Comparison of ENCODE assay signal across 1 cellular context in the genomic region with DNA sequence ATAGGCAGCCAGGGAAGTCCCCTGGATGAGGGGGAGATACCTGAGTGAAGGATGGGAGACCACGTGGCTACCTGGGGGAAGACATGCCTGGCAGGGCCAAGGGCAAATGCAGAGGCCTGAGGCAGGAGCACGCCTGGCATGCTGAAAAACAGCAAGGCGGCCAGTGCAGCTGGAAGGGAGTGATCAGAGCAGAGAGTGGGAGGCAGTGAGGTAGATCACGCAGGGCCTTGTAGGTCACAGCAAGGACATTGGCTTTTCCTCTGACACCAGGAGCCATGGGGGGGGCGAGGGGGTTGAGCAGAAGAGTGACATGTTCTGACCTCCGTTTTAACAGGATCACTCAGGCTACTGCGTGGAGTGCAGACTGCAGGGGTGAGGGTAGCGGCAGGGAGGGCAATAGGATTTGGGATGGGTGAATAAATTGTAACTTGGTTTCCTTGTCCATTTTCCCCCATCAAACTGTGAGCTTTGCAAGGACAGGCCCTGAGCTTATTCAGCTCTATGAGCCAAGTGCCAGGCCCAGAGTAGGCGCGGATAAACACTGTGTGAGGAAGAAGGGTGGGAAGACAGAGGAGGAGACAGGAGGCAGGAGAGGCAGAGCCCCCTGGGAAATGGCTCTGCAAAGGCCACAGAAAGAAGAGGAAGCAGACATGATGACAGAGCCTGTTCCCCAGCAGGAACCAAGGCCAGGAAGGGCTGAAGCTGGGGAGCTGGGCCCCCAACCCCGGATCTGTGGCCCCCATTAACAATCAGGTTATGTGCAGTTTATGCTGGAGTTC.
TF ChIP-seq lines count a peak whose summit lies in the region.

No MANE protein-coding gene starts in this region.

TF ChIP-seq in GM23338, 12 proteins besides CTCF, POLR2A, EP300 and RAD21 (continued from another document):
- TF ChIP-seq ZNF462 (CRISPR knock-in tag; IDR thresholded peaks at IDR 0.05), result no peak
- TF ChIP-seq ZNF331 (CRISPR knock-in tag; IDR thresholded peaks at IDR 0.05; ENCODE audit: low read depth), result no peak
- TF ChIP-seq JUNB (IDR thresholded peaks at IDR 0.05; ENCODE audit: unreplicated experiment), result no peak
- TF ChIP-seq, protein P1, sequence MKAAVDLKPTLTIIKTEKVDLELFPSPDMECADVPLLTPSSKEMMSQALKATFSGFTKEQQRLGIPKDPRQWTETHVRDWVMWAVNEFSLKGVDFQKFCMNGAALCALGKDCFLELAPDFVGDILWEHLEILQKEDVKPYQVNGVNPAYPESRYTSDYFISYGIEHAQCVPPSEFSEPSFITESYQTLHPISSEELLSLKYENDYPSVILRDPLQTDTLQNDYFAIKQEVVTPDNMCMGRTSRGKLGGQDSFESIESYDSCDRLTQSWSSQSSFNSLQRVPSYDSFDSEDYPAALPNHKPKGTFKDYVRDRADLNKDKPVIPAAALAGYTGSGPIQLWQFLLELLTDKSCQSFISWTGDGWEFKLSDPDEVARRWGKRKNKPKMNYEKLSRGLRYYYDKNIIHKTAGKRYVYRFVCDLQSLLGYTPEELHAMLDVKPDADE (IDR thresholded peaks at IDR 0.05), result no peak
- TF ChIP-seq REST (IDR thresholded peaks at IDR 0.05; ENCODE audit: unreplicated experiment), result no peak
- no peak for TF ChIP-seq NANOG (IDR thresholded peaks at IDR 0.05; ENCODE audit: borderline replicate concordance)
- no peak for TF ChIP-seq CREB1 (CRISPR knock-in tag; IDR thresholded peaks at IDR 0.05; ENCODE audit: low read depth)
- no peak for TF ChIP-seq ZNF114 (CRISPR knock-in tag; IDR thresholded peaks at IDR 0.05)
- no peak for TF ChIP-seq EZH2 (IDR thresholded peaks at IDR 0.05; ENCODE audit: low read depth, unreplicated experiment)
- no peak for TF ChIP-seq POLR2AphosphoS5 (IDR thresholded peaks at IDR 0.05; ENCODE audit: low read depth)
- no peak for TF ChIP-seq STAT1 (IDR thresholded peaks at IDR 0.05; ENCODE audit: unreplicated experiment)
